1 cellular context compared by ENCODE assay signal in genomic region chr17:57877803-57878202, GRCh38.
TF ChIP-seq lines count a peak whose summit lies in the region.

No MANE protein-coding gene starts in this region.

TF ChIP-seq in H1, 55 proteins besides CTCF, POLR2A, EP300 and RAD21:
- TF ChIP-seq CTBP2 (IDR thresholded peaks at IDR 0.05; ENCODE audit: borderline replicate concordance, insufficient read depth, insufficient read length, low read length) (no peak), BACH1 (IDR thresholded peaks at IDR 0.05; ENCODE audit: low read length) (no peak), NRF1 (IDR thresholded peaks at IDR 0.05; ENCODE audit: low read depth, low read length) (no peak), EGR1 (IDR thresholded peaks at IDR 0.05; ENCODE audit: borderline replicate concordance, low read depth, low read length) (no peak), POU5F1 (IDR thresholded peaks at IDR 0.05; ENCODE audit: low read depth, low read length) (no peak), CBX8 (IDR thresholded peaks at IDR 0.05; ENCODE audit: borderline replicate concordance, low read depth, low read length) (no peak), TBP (IDR thresholded peaks at IDR 0.05; ENCODE audit: low read depth, low read length) (no peak), GTF2F1 (IDR thresholded peaks at IDR 0.05; ENCODE audit: borderline replicate concordance, low read depth, low read length) (no peak), HDAC6 (IDR thresholded peaks at IDR 0.05; ENCODE audit: low read depth, low read length) (no peak), ZNF274 (IDR thresholded peaks at IDR 0.05; ENCODE audit: borderline replicate concordance, extremely low read depth, low read length) (no peak), TEAD4 (IDR thresholded peaks at IDR 0.05; ENCODE audit: low read depth, low read length) (no peak), PHF8 (conservative IDR thresholded peaks at IDR 0.05; ENCODE audit: low read depth, low read length) (no peak), E2F6 (IDR thresholded peaks at IDR 0.05) (no peak), RNF2 (IDR thresholded peaks at IDR 0.05; ENCODE audit: borderline replicate concordance, low read depth, low read length, missing control alignments, poor library complexity, severe bottlenecking) (no peak), JUND (IDR thresholded peaks at IDR 0.05; ENCODE audit: low read length) (no peak), CEBPB (IDR thresholded peaks at IDR 0.05; ENCODE audit: low read depth, low read length) (no peak), KDM4A (IDR thresholded peaks at IDR 0.05; ENCODE audit: low read depth, low read length, severe bottlenecking) (no peak), SIX5 (IDR thresholded peaks at IDR 0.05; ENCODE audit: low read depth, low read length) (no peak), RXRA (IDR thresholded peaks at IDR 0.05; ENCODE audit: insufficient read depth, low read depth, low read length) (no peak), GABPA (IDR thresholded peaks at IDR 0.05; ENCODE audit: borderline replicate concordance, insufficient read depth, low read length) (no peak)
